1 cellular context compared by ENCODE assay signal in genomic region chr11:18395735-18396504, GRCh38.
TF ChIP-seq lines count a peak whose summit lies in the region.

No MANE protein-coding gene starts in this region.

TF ChIP-seq in GM12878, 131 proteins besides CTCF, POLR2A, EP300 and RAD21 (continued from another document and continues in another):
- TF ChIP-seq FOXM1 (IDR thresholded peaks at IDR 0.05; ENCODE audit: low read depth, low read length) (no peak), RFX5 (IDR thresholded peaks at IDR 0.05; ENCODE audit: low read depth, low read length) (no peak), ZBED1 (IDR thresholded peaks at IDR 0.05; ENCODE audit: borderline replicate concordance) (peak; percentile 22; the same call in 1 of the 2 replicates), E2F8 (IDR thresholded peaks at IDR 0.05; ENCODE audit: low read depth, partially characterized antibody) (no peak), BACH1 (IDR thresholded peaks at IDR 0.05; ENCODE audit: borderline replicate concordance) (peak; percentile 71), KDM1A (IDR thresholded peaks at IDR 0.05; ENCODE audit: borderline replicate concordance) (no peak), STAT3 (IDR thresholded peaks at IDR 0.05; ENCODE audit: low read depth, low read length) (no peak), MEF2A (IDR thresholded peaks at IDR 0.05; ENCODE audit: insufficient read depth, low read depth, low read length) (no peak), IRF4 (IDR thresholded peaks at IDR 0.05; ENCODE audit: low read depth, low read length) (no peak), CREB1 (IDR thresholded peaks at IDR 0.05; ENCODE audit: low read depth) (0 out of 2 replicates have a peak, but pooled peaks have one; percentile 18), SP1 (IDR thresholded peaks at IDR 0.05; ENCODE audit: low read depth, low read length) (peak; percentile 42), SRF (IDR thresholded peaks at IDR 0.05; ENCODE audit: low read depth in 2 of 2, low read length in 2 of 2) (no peak), NRF1 (conservative IDR thresholded peaks at IDR 0.05; ENCODE audit: low read depth, low read length) (peak; percentile 66), TAF1 (IDR thresholded peaks at IDR 0.05; ENCODE audit: borderline replicate concordance, low read depth, low read length) (0 out of 2 replicates have a peak, but pooled peaks have one; percentile 13), ETV6 (conservative IDR thresholded peaks at IDR 0.05 in 1 of 2, IDR thresholded peaks at IDR 0.05 in 1 of 2; ENCODE audit: borderline replicate concordance in 1 of 2, low read depth in 1 of 2) (no peak), CBX5 (IDR thresholded peaks at IDR 0.05; ENCODE audit: low read depth) (no peak), ZNF207 (IDR thresholded peaks at IDR 0.05; ENCODE audit: borderline replicate concordance) (peak; percentile 20; the same call in 1 of the 2 replicates), JUND (IDR thresholded peaks at IDR 0.05; ENCODE audit: low read depth, low read length) (no peak), SIN3A (IDR thresholded peaks at IDR 0.05; ENCODE audit: low read depth, low read length) (no peak), PAX5 (IDR thresholded peaks at IDR 0.05; ENCODE audit: borderline replicate concordance, low read depth, low read length) (no peak), ZNF24 (IDR thresholded peaks at IDR 0.05) (no peak), ZNF622 (IDR thresholded peaks at IDR 0.05) (no peak), TCF3 (IDR thresholded peaks at IDR 0.05; ENCODE audit: borderline replicate concordance, insufficient read depth, low read depth, low read length) (no peak), BMI1 (IDR thresholded peaks at IDR 0.05; ENCODE audit: borderline replicate concordance) (no peak), RELB (IDR thresholded peaks at IDR 0.05; ENCODE audit: low read depth) (no peak), POU2F2 (IDR thresholded peaks at IDR 0.05; ENCODE audit: borderline replicate concordance, low read depth, low read length) (no peak), BCL11A (IDR thresholded peaks at IDR 0.05; ENCODE audit: low read depth, low read length) (no peak), CHD2 (IDR thresholded peaks at IDR 0.05; ENCODE audit: borderline replicate concordance, low read depth, low read length) (peak; percentile 55; the same call in 1 of the 2 replicates), ZZZ3 (IDR thresholded peaks at IDR 0.05; ENCODE audit: control insufficient read depth, insufficient read length, low read depth) (no peak), BRCA1 (IDR thresholded peaks at IDR 0.05; ENCODE audit: low read depth, low read length) (no peak), SMAD1 (IDR thresholded peaks at IDR 0.05; ENCODE audit: low read depth, partially characterized antibody) (peak; percentile 81), NR2F1 (conservative IDR thresholded peaks at IDR 0.05) (no peak), RBBP5 (conservative IDR thresholded peaks at IDR 0.05) (no peak), ASH2L (IDR thresholded peaks at IDR 0.05; ENCODE audit: borderline replicate concordance, low read depth) (no peak), TBL1XR1 (IDR thresholded peaks at IDR 0.05; ENCODE audit: low read depth, low read length) (no peak), HCFC1 (IDR thresholded peaks at IDR 0.05; ENCODE audit: low read length) (peak; percentile 19; the same call in 1 of the 2 replicates), NFIC (IDR thresholded peaks at IDR 0.05; ENCODE audit: low read depth, low read length) (no peak), POLR2AphosphoS5 (IDR thresholded peaks at IDR 0.05; ENCODE audit: low read length) (peak; percentile 80)
- TF ChIP-seq, protein P1, sequence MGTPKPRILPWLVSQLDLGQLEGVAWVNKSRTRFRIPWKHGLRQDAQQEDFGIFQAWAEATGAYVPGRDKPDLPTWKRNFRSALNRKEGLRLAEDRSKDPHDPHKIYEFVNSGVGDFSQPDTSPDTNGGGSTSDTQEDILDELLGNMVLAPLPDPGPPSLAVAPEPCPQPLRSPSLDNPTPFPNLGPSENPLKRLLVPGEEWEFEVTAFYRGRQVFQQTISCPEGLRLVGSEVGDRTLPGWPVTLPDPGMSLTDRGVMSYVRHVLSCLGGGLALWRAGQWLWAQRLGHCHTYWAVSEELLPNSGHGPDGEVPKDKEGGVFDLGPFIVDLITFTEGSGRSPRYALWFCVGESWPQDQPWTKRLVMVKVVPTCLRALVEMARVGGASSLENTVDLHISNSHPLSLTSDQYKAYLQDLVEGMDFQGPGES (IDR thresholded peaks at IDR 0.05) = no peak
- TF ChIP-seq, protein P2, sequence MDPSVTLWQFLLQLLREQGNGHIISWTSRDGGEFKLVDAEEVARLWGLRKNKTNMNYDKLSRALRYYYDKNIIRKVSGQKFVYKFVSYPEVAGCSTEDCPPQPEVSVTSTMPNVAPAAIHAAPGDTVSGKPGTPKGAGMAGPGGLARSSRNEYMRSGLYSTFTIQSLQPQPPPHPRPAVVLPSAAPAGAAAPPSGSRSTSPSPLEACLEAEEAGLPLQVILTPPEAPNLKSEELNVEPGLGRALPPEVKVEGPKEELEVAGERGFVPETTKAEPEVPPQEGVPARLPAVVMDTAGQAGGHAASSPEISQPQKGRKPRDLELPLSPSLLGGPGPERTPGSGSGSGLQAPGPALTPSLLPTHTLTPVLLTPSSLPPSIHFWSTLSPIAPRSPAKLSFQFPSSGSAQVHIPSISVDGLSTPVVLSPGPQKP (IDR thresholded peaks at IDR 0.05; ENCODE audit: low read depth, low read length) = peak; percentile 30; the same call in 1 of the 2 replicates
- TF ChIP-seq, protein P3, sequence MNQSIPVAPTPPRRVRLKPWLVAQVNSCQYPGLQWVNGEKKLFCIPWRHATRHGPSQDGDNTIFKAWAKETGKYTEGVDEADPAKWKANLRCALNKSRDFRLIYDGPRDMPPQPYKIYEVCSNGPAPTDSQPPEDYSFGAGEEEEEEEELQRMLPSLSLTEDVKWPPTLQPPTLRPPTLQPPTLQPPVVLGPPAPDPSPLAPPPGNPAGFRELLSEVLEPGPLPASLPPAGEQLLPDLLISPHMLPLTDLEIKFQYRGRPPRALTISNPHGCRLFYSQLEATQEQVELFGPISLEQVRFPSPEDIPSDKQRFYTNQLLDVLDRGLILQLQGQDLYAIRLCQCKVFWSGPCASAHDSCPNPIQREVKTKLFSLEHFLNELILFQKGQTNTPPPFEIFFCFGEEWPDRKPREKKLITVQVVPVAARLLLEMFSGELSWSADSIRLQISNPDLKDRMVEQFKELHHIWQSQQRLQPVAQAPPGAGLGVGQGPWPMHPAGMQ (IDR thresholded peaks at IDR 0.05; ENCODE audit: borderline replicate concordance) = no peak
- TF ChIP-seq, protein P4, sequence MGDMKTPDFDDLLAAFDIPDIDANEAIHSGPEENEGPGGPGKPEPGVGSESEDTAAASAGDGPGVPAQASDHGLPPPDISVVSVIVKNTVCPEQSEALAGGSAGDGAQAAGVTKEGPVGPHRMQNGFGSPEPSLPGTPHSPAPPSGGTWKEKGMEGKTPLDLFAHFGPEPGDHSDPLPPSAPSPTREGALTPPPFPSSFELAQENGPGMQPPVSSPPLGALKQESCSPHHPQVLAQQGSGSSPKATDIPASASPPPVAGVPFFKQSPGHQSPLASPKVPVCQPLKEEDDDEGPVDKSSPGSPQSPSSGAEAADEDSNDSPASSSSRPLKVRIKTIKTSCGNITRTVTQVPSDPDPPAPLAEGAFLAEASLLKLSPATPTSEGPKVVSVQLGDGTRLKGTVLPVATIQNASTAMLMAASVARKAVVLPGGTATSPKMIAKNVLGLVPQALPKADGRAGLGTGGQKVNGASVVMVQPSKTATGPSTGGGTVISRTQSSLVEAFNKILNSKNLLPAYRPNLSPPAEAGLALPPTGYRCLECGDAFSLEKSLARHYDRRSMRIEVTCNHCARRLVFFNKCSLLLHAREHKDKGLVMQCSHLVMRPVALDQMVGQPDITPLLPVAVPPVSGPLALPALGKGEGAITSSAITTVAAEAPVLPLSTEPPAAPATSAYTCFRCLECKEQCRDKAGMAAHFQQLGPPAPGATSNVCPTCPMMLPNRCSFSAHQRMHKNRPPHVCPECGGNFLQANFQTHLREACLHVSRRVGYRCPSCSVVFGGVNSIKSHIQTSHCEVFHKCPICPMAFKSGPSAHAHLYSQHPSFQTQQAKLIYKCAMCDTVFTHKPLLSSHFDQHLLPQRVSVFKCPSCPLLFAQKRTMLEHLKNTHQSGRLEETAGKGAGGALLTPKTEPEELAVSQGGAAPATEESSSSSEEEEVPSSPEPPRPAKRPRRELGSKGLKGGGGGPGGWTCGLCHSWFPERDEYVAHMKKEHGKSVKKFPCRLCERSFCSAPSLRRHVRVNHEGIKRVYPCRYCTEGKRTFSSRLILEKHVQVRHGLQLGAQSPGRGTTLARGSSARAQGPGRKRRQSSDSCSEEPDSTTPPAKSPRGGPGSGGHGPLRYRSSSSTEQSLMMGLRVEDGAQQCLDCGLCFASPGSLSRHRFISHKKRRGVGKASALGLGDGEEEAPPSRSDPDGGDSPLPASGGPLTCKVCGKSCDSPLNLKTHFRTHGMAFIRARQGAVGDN (IDR thresholded peaks at IDR 0.05) = no peak
- TF ChIP-seq, protein P5, sequence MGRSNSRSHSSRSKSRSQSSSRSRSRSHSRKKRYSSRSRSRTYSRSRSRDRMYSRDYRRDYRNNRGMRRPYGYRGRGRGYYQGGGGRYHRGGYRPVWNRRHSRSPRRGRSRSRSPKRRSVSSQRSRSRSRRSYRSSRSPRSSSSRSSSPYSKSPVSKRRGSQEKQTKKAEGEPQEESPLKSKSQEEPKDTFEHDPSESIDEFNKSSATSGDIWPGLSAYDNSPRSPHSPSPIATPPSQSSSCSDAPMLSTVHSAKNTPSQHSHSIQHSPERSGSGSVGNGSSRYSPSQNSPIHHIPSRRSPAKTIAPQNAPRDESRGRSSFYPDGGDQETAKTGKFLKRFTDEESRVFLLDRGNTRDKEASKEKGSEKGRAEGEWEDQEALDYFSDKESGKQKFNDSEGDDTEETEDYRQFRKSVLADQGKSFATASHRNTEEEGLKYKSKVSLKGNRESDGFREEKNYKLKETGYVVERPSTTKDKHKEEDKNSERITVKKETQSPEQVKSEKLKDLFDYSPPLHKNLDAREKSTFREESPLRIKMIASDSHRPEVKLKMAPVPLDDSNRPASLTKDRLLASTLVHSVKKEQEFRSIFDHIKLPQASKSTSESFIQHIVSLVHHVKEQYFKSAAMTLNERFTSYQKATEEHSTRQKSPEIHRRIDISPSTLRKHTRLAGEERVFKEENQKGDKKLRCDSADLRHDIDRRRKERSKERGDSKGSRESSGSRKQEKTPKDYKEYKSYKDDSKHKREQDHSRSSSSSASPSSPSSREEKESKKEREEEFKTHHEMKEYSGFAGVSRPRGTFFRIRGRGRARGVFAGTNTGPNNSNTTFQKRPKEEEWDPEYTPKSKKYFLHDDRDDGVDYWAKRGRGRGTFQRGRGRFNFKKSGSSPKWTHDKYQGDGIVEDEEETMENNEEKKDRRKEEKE (IDR thresholded peaks at IDR 0.05) = no peak
- TF ChIP-seq, protein P6, sequence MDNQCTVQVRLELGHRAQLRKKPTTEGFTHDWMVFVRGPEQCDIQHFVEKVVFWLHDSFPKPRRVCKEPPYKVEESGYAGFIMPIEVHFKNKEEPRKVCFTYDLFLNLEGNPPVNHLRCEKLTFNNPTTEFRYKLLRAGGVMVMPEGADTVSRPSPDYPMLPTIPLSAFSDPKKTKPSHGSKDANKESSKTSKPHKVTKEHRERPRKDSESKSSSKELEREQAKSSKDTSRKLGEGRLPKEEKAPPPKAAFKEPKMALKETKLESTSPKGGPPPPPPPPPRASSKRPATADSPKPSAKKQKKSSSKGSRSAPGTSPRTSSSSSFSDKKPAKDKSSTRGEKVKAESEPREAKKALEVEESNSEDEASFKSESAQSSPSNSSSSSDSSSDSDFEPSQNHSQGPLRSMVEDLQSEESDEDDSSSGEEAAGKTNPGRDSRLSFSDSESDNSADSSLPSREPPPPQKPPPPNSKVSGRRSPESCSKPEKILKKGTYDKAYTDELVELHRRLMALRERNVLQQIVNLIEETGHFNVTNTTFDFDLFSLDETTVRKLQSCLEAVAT (IDR thresholded peaks at IDR 0.05) = no peak; the same call in 1 of the 2 replicates
- TF ChIP-seq, protein P7, sequence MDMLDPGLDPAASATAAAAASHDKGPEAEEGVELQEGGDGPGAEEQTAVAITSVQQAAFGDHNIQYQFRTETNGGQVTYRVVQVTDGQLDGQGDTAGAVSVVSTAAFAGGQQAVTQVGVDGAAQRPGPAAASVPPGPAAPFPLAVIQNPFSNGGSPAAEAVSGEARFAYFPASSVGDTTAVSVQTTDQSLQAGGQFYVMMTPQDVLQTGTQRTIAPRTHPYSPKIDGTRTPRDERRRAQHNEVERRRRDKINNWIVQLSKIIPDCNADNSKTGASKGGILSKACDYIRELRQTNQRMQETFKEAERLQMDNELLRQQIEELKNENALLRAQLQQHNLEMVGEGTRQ (IDR thresholded peaks at IDR 0.05; ENCODE audit: borderline replicate concordance, low read depth, low read length) = no peak
